28 cellular contexts compared by ENCODE assay signal in genomic region chr2:192888090-192888489, GRCh38.
"Had no signal": no experiment of that assay in that cellular context is flagged by ENCODE, and none has a peak within 500 bp of the region (broad histone marks: within the 10 kb centered on the region; RNA-seq: fewer than 3 reads in every experiment).

No MANE protein-coding gene starts in this region.

- H3K9ac ChIP-seq: neural progenitor cell, parathyroid adenoma had no signal

- FAIRE-seq: islet of Langerhans, small intestine had no signal

- H3K9me3 ChIP-seq: colonic mucosa, esophagus muscularis mucosa, heart right ventricle, left ventricle myocardium inferior, lower lobe of right lung, mucosa of descending colon, right lobe of liver, thoracic aorta, tibial nerve, vagina had no signal

- H3K4me1 Mint-ChIP-seq: naive B cell; neural progenitor cell; stimulated activated naive B cell treated with anti-CD40 and anti-IgM and Interleukin-4, amounts not matched to agents 10 μg/mL and 1 μg/mL and 100 μg/mL, for 72 hours had no signal

- H3K4me1 ChIP-seq: colonic mucosa, esophagus muscularis mucosa, heart right ventricle, left ventricle myocardium inferior, lower lobe of right lung, neural progenitor cell, parathyroid adenoma, right lobe of liver, tibial nerve, vagina had no signal

- H3K27ac Mint-ChIP-seq: dendritic cell treated with granulocyte-macrophage colony-stimulating factor and Interleukin-4, amounts not matched to agents 40 ng/mL and 50 ng/mL, for 4 days; endodermal cell; naive B cell; natural killer cell treated with Interleukin-12 subunit alpha and Interleukin-12 subunit beta and Interleukin-15 and Interleukin-18, amount 100 ng/mL, for 72 hours; neural progenitor cell; progenitor cell of endocrine pancreas; stimulated activated naive B cell treated with anti-CD40 and anti-IgM and Interleukin-4, amounts not matched to agents 10 μg/mL and 1 μg/mL and 100 μg/mL, for 72 hours; stimulated activated naive CD8-positive, alpha-beta T cell treated with anti-CD3 and anti-CD28 coated beads, Interleukin-15, Interleukin-2, amounts not matched to agents 100 ng/mL and 50 ng/mL, for 24 hours had no signal

- H2AFZ ChIP-seq: neural progenitor cell, parathyroid adenoma had no signal

- H3K4me2 ChIP-seq: neural progenitor cell had no signal

- H3K27me3 Mint-ChIP-seq: dendritic cell treated with granulocyte-macrophage colony-stimulating factor and Interleukin-4, amounts not matched to agents 40 ng/mL and 50 ng/mL, for 4 days; naive B cell; natural killer cell treated with Interleukin-12 subunit alpha and Interleukin-12 subunit beta and Interleukin-15 and Interleukin-18, amount 100 ng/mL, for 72 hours; progenitor cell of endocrine pancreas; stimulated activated naive B cell treated with anti-CD40 and anti-IgM and Interleukin-4, amounts not matched to agents 10 μg/mL and 1 μg/mL and 100 μg/mL, for 72 hours; stimulated activated naive CD8-positive, alpha-beta T cell treated with anti-CD3 and anti-CD28 coated beads, Interleukin-15, Interleukin-2, amounts not matched to agents 100 ng/mL and 50 ng/mL, for 24 hours had no signal

- H3K4me3 Mint-ChIP-seq: dendritic cell treated with granulocyte-macrophage colony-stimulating factor and Interleukin-4, amounts not matched to agents 40 ng/mL and 50 ng/mL, for 4 days; endodermal cell; naive B cell; natural killer cell treated with Interleukin-12 subunit alpha and Interleukin-12 subunit beta and Interleukin-15 and Interleukin-18, amount 100 ng/mL, for 72 hours; neural progenitor cell; stimulated activated naive B cell treated with anti-CD40 and anti-IgM and Interleukin-4, amounts not matched to agents 10 μg/mL and 1 μg/mL and 100 μg/mL, for 72 hours; stimulated activated naive CD8-positive, alpha-beta T cell treated with anti-CD3 and anti-CD28 coated beads, Interleukin-15, Interleukin-2, amounts not matched to agents 100 ng/mL and 50 ng/mL, for 24 hours had no signal

- H3K79me2 ChIP-seq: parathyroid adenoma had no signal

- DNase-seq: colonic mucosa; effector CD8-positive, alpha-beta T cell; endodermal cell; foreskin melanocyte; glutamatergic neuron; heart right ventricle; hippocampal formation; left colon; left ventricle myocardium inferior; lower lobe of right lung; mucosa of descending colon; naive B cell; right lobe of liver; small intestine; stimulated activated CD4-positive, alpha-beta T cell treated with anti-CD3 and anti-CD28 coated beads, Interleukin-15, amount 100 ng/mL, for 24 hours; stimulated activated CD4-positive, alpha-beta T cell treated with anti-CD3 and anti-CD28 coated beads, Interleukin-2, amount 100 ng/mL, for 48 hours; stimulated activated naive B cell treated with anti-CD40 and anti-IgM and Interleukin-4, amounts not matched to agents 10 μg/mL and 1 μg/mL and 100 μg/mL, for 72 hours had no signal

- H3K36me3 ChIP-seq: colonic mucosa, esophagus muscularis mucosa, heart right ventricle, left ventricle myocardium inferior, lower lobe of right lung, neural progenitor cell, right lobe of liver, thoracic aorta, tibial nerve, vagina had no signal

- H3K27me3 ChIP-seq: colonic mucosa, esophagus muscularis mucosa, heart right ventricle, neural progenitor cell, right lobe of liver, tibial nerve, vagina had no signal

- ATAC-seq: heart right ventricle; left colon; lower lobe of right lung; mucosa of descending colon; natural killer cell treated with Interleukin-12 subunit alpha and Interleukin-12 subunit beta and Interleukin-15 and Interleukin-18, amount 100 ng/mL, for 72 hours; right lobe of liver; stimulated activated naive B cell treated with anti-CD40 and anti-IgM and Interleukin-4, amounts not matched to agents 10 μg/mL and 1 μg/mL and 100 μg/mL, for 72 hours had no signal

- H3K36me3 Mint-ChIP-seq: naive B cell; natural killer cell treated with Interleukin-12 subunit alpha and Interleukin-12 subunit beta and Interleukin-15 and Interleukin-18, amount 100 ng/mL, for 72 hours; neural progenitor cell; stimulated activated naive B cell treated with anti-CD40 and anti-IgM and Interleukin-4, amounts not matched to agents 10 μg/mL and 1 μg/mL and 100 μg/mL, for 72 hours had no signal

- H3K9me3 Mint-ChIP-seq: endodermal cell; neural progenitor cell; stimulated activated naive B cell treated with anti-CD40 and anti-IgM and Interleukin-4, amounts not matched to agents 10 μg/mL and 1 μg/mL and 100 μg/mL, for 72 hours had no signal

- H3K4me3 ChIP-seq: colonic mucosa, esophagus muscularis mucosa, heart right ventricle, left ventricle myocardium inferior, lower lobe of right lung, mucosa of descending colon, neural progenitor cell, right lobe of liver, thoracic aorta, tibial nerve, vagina had no signal

- H3K27ac ChIP-seq: colonic mucosa, esophagus muscularis mucosa, heart right ventricle, left ventricle myocardium inferior, lower lobe of right lung, neural progenitor cell, parathyroid adenoma, right lobe of liver, thoracic aorta, tibial nerve, vagina had no signal
